In the genomic region with DNA sequence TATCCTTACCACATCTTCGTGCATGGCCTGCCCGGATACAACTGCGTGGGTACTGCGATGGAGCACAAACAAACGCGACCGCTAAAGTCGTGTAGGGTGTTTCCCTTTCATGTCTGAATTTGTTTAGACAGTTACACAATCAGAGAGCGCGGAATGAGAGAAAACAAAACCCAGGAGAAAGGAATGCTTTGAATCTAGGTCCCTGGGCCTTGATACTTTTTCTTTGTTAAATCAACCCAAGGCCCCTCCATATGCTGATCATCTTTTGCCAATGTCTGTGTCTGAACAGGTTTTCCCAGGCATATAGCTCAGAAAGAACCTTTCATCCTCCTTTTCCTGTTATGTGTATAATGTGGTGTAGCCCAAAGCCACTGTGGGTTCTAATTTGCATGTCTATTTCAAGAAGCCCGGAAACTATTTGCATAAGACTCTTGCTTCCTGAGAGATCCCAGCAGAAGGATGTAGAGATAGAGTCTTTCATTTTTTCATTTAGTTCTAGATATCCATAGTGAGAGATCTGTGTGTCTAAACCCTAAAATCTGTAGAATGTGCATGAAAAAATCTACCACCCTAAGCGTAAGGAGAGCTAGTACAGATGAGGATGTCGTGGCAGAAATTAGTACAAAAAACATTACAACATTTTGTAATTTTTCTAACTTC, we compare ENCODE assay signal across 7 cellular contexts.
DNase-seq lines count a peak whose midpoint lies in the region; ATAC-seq and TF ChIP-seq lines count a peak whose summit lies in the region.

No MANE protein-coding gene starts in this region.

- peak overlapping the region; percentile 64 for H3K4me3 Mint-ChIP-seq in activated naive CD8-positive, alpha-beta T cell treated with anti-CD3 and anti-CD28 coated beads for 36 hours
- H3K4me3 Mint-ChIP-seq in natural killer cell = peak overlapping the region; percentile 60

- peak overlapping the region; percentile 98 for H3K27ac Mint-ChIP-seq in activated naive CD8-positive, alpha-beta T cell treated with anti-CD3 and anti-CD28 coated beads for 36 hours
- H3K27ac Mint-ChIP-seq in natural killer cell = peak overlapping the region; percentile 50 to 53

- DNase-seq in NCI-H774 (lab: John Stamatoyannopoulos, UW) (peak; percentile 66), natural killer cell (no peak), uterus (no peak), NCI-H187 (lab: John Stamatoyannopoulos, UW) (no peak)
- DNase-seq in activated naive CD8-positive, alpha-beta T cell treated with anti-CD3 and anti-CD28 coated beads for 36 hours = peak; percentile 47

- H3K36me3 ChIP-seq in uterus = no peaks in the 10 kb centered on the region

- peaks cover 55% of the 10 kb centered on the region for H3K27me3 Mint-ChIP-seq in activated naive CD8-positive, alpha-beta T cell treated with anti-CD3 and anti-CD28 coated beads for 36 hours
- H3K27me3 Mint-ChIP-seq in natural killer cell (ENCODE audit: low read depth in 2 of 2) = peaks cover 38 to 53% of the 10 kb centered on the region in 2 donors

- H3K36me3 Mint-ChIP-seq in activated naive CD8-positive, alpha-beta T cell treated with anti-CD3 and anti-CD28 coated beads for 36 hours = peaks cover 4% of the 10 kb centered on the region
- no peaks in the 10 kb centered on the region for H3K36me3 Mint-ChIP-seq in natural killer cell

- H3K4me1 Mint-ChIP-seq in activated naive CD8-positive, alpha-beta T cell treated with anti-CD3 and anti-CD28 coated beads for 36 hours = peaks cover 24% of the 10 kb centered on the region
- peaks cover 11 to 17% of the 10 kb centered on the region in 2 donors for H3K4me1 Mint-ChIP-seq in natural killer cell

- intact Hi-C loops in natural killer cell (cut with micrococcal nuclease) (no loop called here), uterus (cut with DNase I; ENCODE audit: low total_unique reads) (no loop called here)

- H3K27ac ChIP-seq in uterus = no peak overlapping the region

- no peaks in the 10 kb centered on the region for H3K9me3 ChIP-seq in uterus

- H3K27me3 ChIP-seq in uterus = peaks cover 0 to 5% of the 10 kb centered on the region in 2 donors

- no peak overlapping the region for H3K4me3 ChIP-seq in uterus

- peaks cover 4% of the 10 kb centered on the region for H3K9me3 Mint-ChIP-seq in activated naive CD8-positive, alpha-beta T cell treated with anti-CD3 and anti-CD28 coated beads for 36 hours
- no peaks in the 10 kb centered on the region for H3K9me3 Mint-ChIP-seq in natural killer cell

- ATAC-seq in GM19025 (IDR thresholded peaks at IDR 0.05; ENCODE audit: low read depth, unreplicated experiment) = peak; percentile 68
- ATAC-seq in HG02943 (IDR thresholded peaks at IDR 0.05; ENCODE audit: low read depth, unreplicated experiment) = peak; percentile 55
- peak in 2 of 3 donors; percentile 21 to 52 for ATAC-seq in natural killer cell

- TF ChIP-seq CTCF in natural killer cell (IDR thresholded peaks at IDR 0.05) (no peak), uterus (IDR thresholded peaks at IDR 0.05) (no peak)

- no peak for TF ChIP-seq POLR2A in uterus (IDR thresholded peaks at IDR 0.05)

- H3K4me1 ChIP-seq in uterus = no peaks in the 10 kb centered on the region

Comparison
In these comparisons a context has a peak if more than half of its experiments do, and no peak if none do; other contexts are left out.
1. DNase-seq: peak in NCI-H774 (single experiment) and activated naive CD8-positive, alpha-beta T cell treated with anti-CD3 and anti-CD28 coated beads for 36 hours (single experiment); none in natural killer cell (single experiment), uterus (0 of 2) and NCI-H187 (0 of 2).
2. Peak in every context shown above with its lines, with median percentiles within 50 percentile points of each other: ATAC-seq.